Comparison of ENCODE assay signal across 8 cellular contexts in the genomic region with DNA sequence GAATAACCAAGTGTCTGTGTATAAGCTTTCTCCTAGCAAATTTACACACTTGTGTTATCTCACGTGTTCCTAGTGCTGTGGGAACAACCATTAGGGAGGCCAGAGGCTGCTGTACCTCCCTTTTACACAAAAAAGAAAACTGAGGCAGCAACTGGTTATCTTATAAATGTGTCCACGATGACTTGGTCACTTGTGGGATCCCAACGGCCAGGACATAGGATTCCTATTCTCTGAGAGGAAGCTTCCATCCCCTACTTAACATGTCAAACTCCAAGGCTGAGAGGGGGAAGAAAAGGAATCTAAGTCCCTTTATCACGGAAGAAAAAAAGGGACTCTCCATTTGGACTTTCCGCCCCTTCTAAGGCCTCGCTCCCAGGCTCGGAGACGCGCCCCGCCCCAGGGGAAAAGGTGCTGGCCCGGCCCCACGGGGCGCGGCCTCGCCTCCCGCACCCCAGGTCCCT. TPM values are rescaled to one million over a fixed set of nuclear protein-coding genes. Genes with fewer than 3 reads are reported as not detected.
DNase-seq lines count a peak whose midpoint lies in the region; ATAC-seq and TF ChIP-seq lines count a peak whose summit lies in the region.

No MANE protein-coding gene starts in this region.

- H3K27ac ChIP-seq in HCT116 (ENCODE audit: low read depth, low read length) (peak overlapping the region; percentile 79), OCI-LY1 (ENCODE audit: low read depth, low read length, poor library complexity, severe bottlenecking) (no peak overlapping the region)

- DNase-seq in HCT116 (ENCODE audit: low read depth, low spot score) (no peak), SHP77 (lab: John Stamatoyannopoulos, UW) (no peak), UCSD-AML1 (lab: John Stamatoyannopoulos, UW; ENCODE audit: unreplicated experiment) (no peak), activated gamma-delta T cell (lab: John Stamatoyannopoulos, UW) (no peak)
- DNase-seq in naive thymus-derived CD8-positive, alpha-beta T cell = peak in 1 of 10 donors; percentile 1

- ATAC-seq in GM18519 (IDR thresholded peaks at IDR 0.05; ENCODE audit: low FRiP score, unreplicated experiment) (peak; percentile 62), HCT116 (peak; percentile 78)
- no peak for ATAC-seq in naive thymus-derived CD8-positive, alpha-beta T cell

- BruUV-seq in HCT116 (replicated peaks; lab: Mats Ljungman, UMichigan) = TSS peak; percentile 68

- no peaks in the 10 kb centered on the region for H3K79me2 ChIP-seq in HCT116 (ENCODE audit: insufficient read depth, low read length)
- no peaks in the 10 kb centered on the region for H3K79me2 ChIP-seq in OCI-LY1 (ENCODE audit: insufficient read depth, low read length)

- CTCF ChIA-PET in HCT116 (lab: Charles Lee) = interaction anchor here (1.1 to 1.7 kb wide), 5 partner anchors 13 to 437 kb away, joined by 3 to 8 read pairs (median 4); no protein-coding TSS in a partner anchor

- no peaks in the 10 kb centered on the region for H3K36me3 Mint-ChIP-seq in naive thymus-derived CD8-positive, alpha-beta T cell

- TF ChIP-seq RAD21 in HCT116 (IDR thresholded peaks at IDR 0.05; ENCODE audit: low read depth) = no peak

- H4K20me1 ChIP-seq in HCT116 (ENCODE audit: insufficient read depth) = no peaks in the 10 kb centered on the region
- H4K20me1 ChIP-seq in OCI-LY1 (ENCODE audit: insufficient read depth, low read length) = no peaks in the 10 kb centered on the region

- POLR2A ChIA-PET in HCT116 (lab: Charles Lee) = interaction anchor here (0.8 to 1.2 kb wide), 3 partner anchors 9 to 36 kb away, joined by 4 to 6 read pairs (median 5); no protein-coding TSS in a partner anchor
- POLR2A ChIA-PET in naive thymus-derived CD8-positive, alpha-beta T cell (lab: Charles Lee) = interaction anchor here (0.7 to 2.4 kb wide), 10 partner anchors 101 to 1348 kb away, joined by 3 to 42 read pairs (median 4); no protein-coding TSS in a partner anchor

- peaks cover 0 to 2% (median 0%) of the 10 kb centered on the region in 5 donors for H3K27me3 Mint-ChIP-seq in naive thymus-derived CD8-positive, alpha-beta T cell

- H3K4me1 Mint-ChIP-seq in naive thymus-derived CD8-positive, alpha-beta T cell = peaks cover 5 to 20% (median 17%) of the 10 kb centered on the region in 4 donors

- H3K4me3 Mint-ChIP-seq in naive thymus-derived CD8-positive, alpha-beta T cell = peak overlapping the region; percentile 82 to 97 (median 91)

- H3K9me2 ChIP-seq in HCT116 (ENCODE audit: insufficient read depth) (no peaks in the 10 kb centered on the region), OCI-LY1 (ENCODE audit: low read depth, low read length) (no peaks in the 10 kb centered on the region)

- TF ChIP-seq POLR2A in HCT116 (IDR thresholded peaks at IDR 0.05; ENCODE audit: borderline replicate concordance, extremely low read depth, insufficient read depth, insufficient read length) = no peak

- intact Hi-C loops in HCT116 (cut with micrococcal nuclease) = loop anchor here (5.0 kb wide), 1 partner anchor 731 kb away; no protein-coding TSS in a partner anchor

- H2AFZ ChIP-seq in HCT116 (ENCODE audit: low read depth, low read length, poor library complexity, severe bottlenecking) (peak overlapping the region; percentile 23), OCI-LY1 (ENCODE audit: low read length) (no peak overlapping the region)

- H3K27ac Mint-ChIP-seq in naive thymus-derived CD8-positive, alpha-beta T cell = peak overlapping the region in 9 of 10 donors; percentile 95 to 100 (median 98)

- H3K36me3 ChIP-seq in HCT116 (ENCODE audit: control insufficient read depth in 1 of 2, insufficient read depth in 2 of 2, low read length in 2 of 2) = no peaks in the 10 kb centered on the region
- no peaks in the 10 kb centered on the region for H3K36me3 ChIP-seq in OCI-LY1 (ENCODE audit: insufficient read depth, low read length)
- no peaks in the 10 kb centered on the region for H3K36me3 ChIP-seq in endocrine pancreas (ENCODE audit: control insufficient read depth, insufficient read depth, low read length)

- H3K9me3 ChIP-seq in HCT116 (ENCODE audit: control insufficient read depth in 1 of 2, insufficient read depth in 1 of 2, low read depth in 1 of 2, low read length in 2 of 2) (no peaks in the 10 kb centered on the region), OCI-LY1 (ENCODE audit: low read length) (no peaks in the 10 kb centered on the region), endocrine pancreas (ENCODE audit: control insufficient read depth, low read length) (no peaks in the 10 kb centered on the region)

- H3K27me3 ChIP-seq in HCT116 (ENCODE audit: insufficient read depth, low read length) = no peaks in the 10 kb centered on the region
- H3K27me3 ChIP-seq in OCI-LY1 (ENCODE audit: insufficient read depth, low read length) = no peaks in the 10 kb centered on the region
- H3K27me3 ChIP-seq in endocrine pancreas (ENCODE audit: control insufficient read depth, insufficient read depth, low read length) = no peaks in the 10 kb centered on the region

- H3K4me1 ChIP-seq in HCT116 (ENCODE audit: control insufficient read depth in 1 of 2, insufficient read depth in 2 of 2, low read length in 2 of 2) (peaks cover 8 to 39% of the 10 kb centered on the region in 2 experiments), OCI-LY1 (ENCODE audit: insufficient read depth, low read length, severe bottlenecking) (peaks cover 10% of the 10 kb centered on the region), endocrine pancreas (ENCODE audit: control insufficient read depth, insufficient read depth, low read length) (no peaks in the 10 kb centered on the region)

- H3F3A ChIP-seq in OCI-LY1 (ENCODE audit: insufficient read depth, low read length) = no peaks in the 10 kb centered on the region

- RAD21 ChIA-PET in HCT116 (lab: Charles Lee; ENCODE audit: low non-redundant PET in 1 of 2, low total read pairs in 2 of 2, uncharacterized antibody in 2 of 2, unreplicated experiment in 2 of 2) = interaction anchor here in 1 of 2 experiments (0.6 kb wide), 1 partner anchor 29 kb away, joined by 3 read pairs; no protein-coding TSS in a partner anchor

- H3K9me3 Mint-ChIP-seq in naive thymus-derived CD8-positive, alpha-beta T cell = no peaks in the 10 kb centered on the region

- no peak; a peak in 1 of 6 replicates for TF ChIP-seq CTCF in HCT116 (IDR thresholded peaks at IDR 0.05 in 2 of 3, conservative IDR thresholded peaks at IDR 0.05 in 1 of 3; ENCODE audit: borderline replicate concordance in 1 of 3, insufficient read depth in 1 of 3, low read depth in 2 of 3, low read length in 2 of 3)
- no peak for TF ChIP-seq CTCF in OCI-LY1 (IDR thresholded peaks at IDR 0.05; ENCODE audit: low read length)

- H3K4me2 ChIP-seq in HCT116 (ENCODE audit: low read length) = peak overlapping the region; percentile 87
- peak overlapping the region; percentile 64 for H3K4me2 ChIP-seq in OCI-LY1 (ENCODE audit: low read length)

- H3K4me3 ChIP-seq in HCT116 (replicated peaks in 1 of 2; ENCODE audit: low read depth in 1 of 2, low read length in 2 of 2) = peak overlapping the region; percentile 57 to 65
- peak overlapping the region; percentile 65 for H3K4me3 ChIP-seq in OCI-LY1 (ENCODE audit: low read depth, low read length, poor library complexity, severe bottlenecking)
- peak overlapping the region; percentile 86 for H3K4me3 ChIP-seq in endocrine pancreas (ENCODE audit: control insufficient read depth, insufficient read depth, low read length)

- H3K9ac ChIP-seq in HCT116 (ENCODE audit: low read length) (peak overlapping the region; percentile 72), OCI-LY1 (ENCODE audit: low read length) (peak overlapping the region; percentile 43; the same call in 1 of the 2 replicates), endocrine pancreas (ENCODE audit: control insufficient read depth, insufficient read depth, low read length) (peak overlapping the region; percentile 82)

TF ChIP-seq in HCT116, 20 proteins besides CTCF, POLR2A, EP300 and RAD21 (continues in another document):
- TF ChIP-seq EZH2 (IDR thresholded peaks at IDR 0.05) (no peak), SP1 (IDR thresholded peaks at IDR 0.05; ENCODE audit: low read depth) (no peak), ZNF274 (IDR thresholded peaks at IDR 0.05; ENCODE audit: low read depth, low read length) (no peak), REST (IDR thresholded peaks at IDR 0.05; ENCODE audit: low read depth) (no peak), YY1 (IDR thresholded peaks at IDR 0.05; ENCODE audit: extremely low read depth, insufficient replicate concordance, low read depth, low read length) (no peak)

RNA-seq across cellular contexts. Expression of gene ZNF438, which starts 0.4 kb away (rescaled TPM):
- total RNA-seq in HCT116 (2021; ENCODE audit: unreplicated experiment) = 3.3 TPM
- 2.9 and 3.5 TPM in 2 replicates for polyA plus RNA-seq in HCT116 (2012)
- total RNA-seq in naive thymus-derived CD8-positive, alpha-beta T cell = 1 to 10 TPM; 4.4 to 4.5 TPM
- polyA plus RNA-seq in naive thymus-derived CD8-positive, alpha-beta T cell = 1 to 10 TPM; 2.3 to 6.0 (median 3.9) TPM

Comparison
In these comparisons a context has a peak if more than half of its experiments do, and no peak if none do; other contexts are left out.
1. ATAC-seq: peak in GM18519 (single experiment) and HCT116 (single experiment); none in naive thymus-derived CD8-positive, alpha-beta T cell (0 of 2).
2. Peak in every context shown above with its lines, with median percentiles within 50 percentile points of each other: H3K4me3 ChIP-seq and H3K9ac ChIP-seq.